In the genomic region with DNA sequence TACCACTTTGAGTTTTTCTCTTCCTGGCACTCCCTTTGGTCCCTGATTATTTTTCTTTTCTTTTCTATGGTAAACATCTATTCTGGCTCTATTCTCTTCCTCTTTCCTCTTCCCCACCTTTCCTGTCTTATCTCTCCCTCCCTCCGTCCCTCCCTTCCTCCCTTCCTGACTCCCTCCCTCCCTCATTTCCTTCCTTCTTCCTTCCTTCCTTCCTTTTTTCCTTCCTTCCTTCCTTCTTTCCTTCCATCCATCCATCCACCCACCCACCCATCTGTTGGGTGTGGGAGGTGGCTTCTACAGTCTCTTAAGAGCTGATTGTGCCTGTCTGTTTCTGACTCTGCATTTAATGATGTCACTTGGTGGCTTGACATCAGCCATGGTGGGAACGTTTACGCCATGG, we compare ENCODE assay signal across 1 cellular context.
A peak's percentile ranks its signal among the peaks of the same experiment; 100 is the strongest.
TF ChIP-seq lines count a peak whose summit lies in the region.

No MANE protein-coding gene starts in this region.

TF ChIP-seq in HEK293, 187 proteins besides CTCF, POLR2A, EP300 and RAD21 (continued from another document):
- TF ChIP-seq, protein P1, sequence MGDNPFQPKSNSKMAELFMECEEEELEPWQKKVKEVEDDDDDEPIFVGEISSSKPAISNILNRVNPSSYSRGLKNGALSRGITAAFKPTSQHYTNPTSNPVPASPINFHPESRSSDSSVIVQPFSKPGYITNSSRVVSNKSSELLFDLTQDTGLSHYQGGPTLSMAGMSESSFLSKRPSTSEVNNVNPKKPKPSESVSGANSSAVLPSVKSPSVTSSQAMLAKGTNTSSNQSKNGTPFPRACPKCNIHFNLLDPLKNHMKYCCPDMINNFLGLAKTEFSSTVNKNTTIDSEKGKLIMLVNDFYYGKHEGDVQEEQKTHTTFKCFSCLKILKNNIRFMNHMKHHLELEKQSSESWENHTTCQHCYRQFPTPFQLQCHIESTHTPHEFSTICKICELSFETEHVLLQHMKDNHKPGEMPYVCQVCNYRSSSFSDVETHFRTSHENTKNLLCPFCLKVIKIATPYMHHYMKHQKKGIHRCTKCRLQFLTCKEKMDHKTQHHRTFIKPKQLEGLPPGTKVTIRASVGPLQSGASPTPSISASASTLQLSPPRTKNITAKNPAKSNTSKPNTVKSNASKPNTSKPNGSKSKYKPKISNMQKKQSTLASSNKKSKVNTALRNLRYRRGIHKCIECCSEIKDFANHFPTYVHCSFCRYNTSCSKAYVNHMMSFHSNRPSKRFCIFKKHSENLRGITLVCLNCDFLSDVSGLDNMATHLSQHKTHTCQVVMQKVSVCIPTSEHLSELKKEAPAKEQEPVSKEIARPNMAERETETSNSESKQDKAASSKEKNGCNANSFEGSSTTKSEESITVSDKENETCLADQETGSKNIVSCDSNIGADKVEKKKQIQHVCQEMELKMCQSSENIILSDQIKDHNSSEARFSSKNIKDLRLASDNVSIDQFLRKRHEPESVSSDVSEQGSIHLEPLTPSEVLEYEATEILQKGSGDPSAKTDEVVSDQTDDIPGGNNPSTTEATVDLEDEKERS (tag by site-specific recombination; IDR thresholded peaks at IDR 0.05): no peak
- TF ChIP-seq, protein P2, sequence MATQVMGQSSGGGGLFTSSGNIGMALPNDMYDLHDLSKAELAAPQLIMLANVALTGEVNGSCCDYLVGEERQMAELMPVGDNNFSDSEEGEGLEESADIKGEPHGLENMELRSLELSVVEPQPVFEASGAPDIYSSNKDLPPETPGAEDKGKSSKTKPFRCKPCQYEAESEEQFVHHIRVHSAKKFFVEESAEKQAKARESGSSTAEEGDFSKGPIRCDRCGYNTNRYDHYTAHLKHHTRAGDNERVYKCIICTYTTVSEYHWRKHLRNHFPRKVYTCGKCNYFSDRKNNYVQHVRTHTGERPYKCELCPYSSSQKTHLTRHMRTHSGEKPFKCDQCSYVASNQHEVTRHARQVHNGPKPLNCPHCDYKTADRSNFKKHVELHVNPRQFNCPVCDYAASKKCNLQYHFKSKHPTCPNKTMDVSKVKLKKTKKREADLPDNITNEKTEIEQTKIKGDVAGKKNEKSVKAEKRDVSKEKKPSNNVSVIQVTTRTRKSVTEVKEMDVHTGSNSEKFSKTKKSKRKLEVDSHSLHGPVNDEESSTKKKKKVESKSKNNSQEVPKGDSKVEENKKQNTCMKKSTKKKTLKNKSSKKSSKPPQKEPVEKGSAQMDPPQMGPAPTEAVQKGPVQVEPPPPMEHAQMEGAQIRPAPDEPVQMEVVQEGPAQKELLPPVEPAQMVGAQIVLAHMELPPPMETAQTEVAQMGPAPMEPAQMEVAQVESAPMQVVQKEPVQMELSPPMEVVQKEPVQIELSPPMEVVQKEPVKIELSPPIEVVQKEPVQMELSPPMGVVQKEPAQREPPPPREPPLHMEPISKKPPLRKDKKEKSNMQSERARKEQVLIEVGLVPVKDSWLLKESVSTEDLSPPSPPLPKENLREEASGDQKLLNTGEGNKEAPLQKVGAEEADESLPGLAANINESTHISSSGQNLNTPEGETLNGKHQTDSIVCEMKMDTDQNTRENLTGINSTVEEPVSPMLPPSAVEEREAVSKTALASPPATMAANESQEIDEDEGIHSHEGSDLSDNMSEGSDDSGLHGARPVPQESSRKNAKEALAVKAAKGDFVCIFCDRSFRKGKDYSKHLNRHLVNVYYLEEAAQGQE (tag by site-specific recombination; IDR thresholded peaks at IDR 0.05): no peak
- TF ChIP-seq HOXD13 (CRISPR knock-in tag; IDR thresholded peaks at IDR 0.05; ENCODE audit: borderline replicate concordance) (no peak), ZNF311 (tag by site-specific recombination; IDR thresholded peaks at IDR 0.05; ENCODE audit: borderline replicate concordance) (no peak), KLF16 (tag by site-specific recombination; IDR thresholded peaks at IDR 0.05) (no peak), BCL11B (tag by site-specific recombination; IDR thresholded peaks at IDR 0.05; ENCODE audit: low read depth) (no peak), ZNF366 (tag by site-specific recombination; conservative IDR thresholded peaks at IDR 0.05) (peak; percentile 86), ZNF621 (tag by site-specific recombination; IDR thresholded peaks at IDR 0.05) (no peak), ZNF521 (tag by site-specific recombination; IDR thresholded peaks at IDR 0.05) (no peak), YY2 (tag by site-specific recombination; IDR thresholded peaks at IDR 0.05) (no peak), PRDM1 (tag by site-specific recombination; IDR thresholded peaks at IDR 0.05) (no peak), ZNF133 (tag by site-specific recombination; IDR thresholded peaks at IDR 0.05) (no peak), ZFHX2 (tag by site-specific recombination; conservative IDR thresholded peaks at IDR 0.05) (peak; percentile 42; the same call in 1 of the 2 replicates), SP2 (tag by site-specific recombination; IDR thresholded peaks at IDR 0.05) (no peak), ZNF629 (tag by site-specific recombination; IDR thresholded peaks at IDR 0.05) (no peak), ZBTB7A (tag by site-specific recombination; IDR thresholded peaks at IDR 0.05; ENCODE audit: low read depth) (no peak)
- TF ChIP-seq, protein P3, sequence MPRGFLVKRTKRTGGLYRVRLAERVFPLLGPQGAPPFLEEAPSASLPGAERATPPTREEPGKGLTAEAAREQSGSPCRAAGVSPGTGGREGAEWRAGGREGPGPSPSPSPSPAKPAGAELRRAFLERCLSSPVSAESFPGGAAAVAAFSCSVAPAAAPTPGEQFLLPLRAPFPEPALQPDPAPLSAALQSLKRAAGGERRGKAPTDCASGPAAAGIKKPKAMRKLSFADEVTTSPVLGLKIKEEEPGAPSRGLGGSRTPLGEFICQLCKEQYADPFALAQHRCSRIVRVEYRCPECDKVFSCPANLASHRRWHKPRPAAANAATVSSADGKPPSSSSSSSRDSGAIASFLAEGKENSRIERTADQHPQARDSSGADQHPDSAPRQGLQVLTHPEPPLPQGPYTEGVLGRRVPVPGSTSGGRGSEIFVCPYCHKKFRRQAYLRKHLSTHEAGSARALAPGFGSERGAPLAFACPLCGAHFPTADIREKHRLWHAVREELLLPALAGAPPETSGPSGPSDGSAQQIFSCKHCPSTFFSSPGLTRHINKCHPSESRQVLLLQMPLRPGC (tag by site-specific recombination; IDR thresholded peaks at IDR 0.05): no peak
- TF ChIP-seq, protein P4, sequence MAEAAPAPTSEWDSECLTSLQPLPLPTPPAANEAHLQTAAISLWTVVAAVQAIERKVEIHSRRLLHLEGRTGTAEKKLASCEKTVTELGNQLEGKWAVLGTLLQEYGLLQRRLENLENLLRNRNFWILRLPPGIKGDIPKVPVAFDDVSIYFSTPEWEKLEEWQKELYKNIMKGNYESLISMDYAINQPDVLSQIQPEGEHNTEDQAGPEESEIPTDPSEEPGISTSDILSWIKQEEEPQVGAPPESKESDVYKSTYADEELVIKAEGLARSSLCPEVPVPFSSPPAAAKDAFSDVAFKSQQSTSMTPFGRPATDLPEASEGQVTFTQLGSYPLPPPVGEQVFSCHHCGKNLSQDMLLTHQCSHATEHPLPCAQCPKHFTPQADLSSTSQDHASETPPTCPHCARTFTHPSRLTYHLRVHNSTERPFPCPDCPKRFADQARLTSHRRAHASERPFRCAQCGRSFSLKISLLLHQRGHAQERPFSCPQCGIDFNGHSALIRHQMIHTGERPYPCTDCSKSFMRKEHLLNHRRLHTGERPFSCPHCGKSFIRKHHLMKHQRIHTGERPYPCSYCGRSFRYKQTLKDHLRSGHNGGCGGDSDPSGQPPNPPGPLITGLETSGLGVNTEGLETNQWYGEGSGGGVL (tag by site-specific recombination; IDR thresholded peaks at IDR 0.05): no peak
- TF ChIP-seq, protein P5, sequence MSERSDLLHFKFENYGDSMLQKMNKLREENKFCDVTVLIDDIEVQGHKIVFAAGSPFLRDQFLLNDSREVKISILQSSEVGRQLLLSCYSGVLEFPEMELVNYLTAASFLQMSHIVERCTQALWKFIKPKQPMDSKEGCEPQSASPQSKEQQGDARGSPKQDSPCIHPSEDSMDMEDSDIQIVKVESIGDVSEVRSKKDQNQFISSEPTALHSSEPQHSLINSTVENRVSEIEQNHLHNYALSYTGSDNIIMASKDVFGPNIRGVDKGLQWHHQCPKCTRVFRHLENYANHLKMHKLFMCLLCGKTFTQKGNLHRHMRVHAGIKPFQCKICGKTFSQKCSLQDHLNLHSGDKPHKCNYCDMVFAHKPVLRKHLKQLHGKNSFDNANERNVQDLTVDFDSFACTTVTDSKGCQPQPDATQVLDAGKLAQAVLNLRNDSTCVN (tag by site-specific recombination; optimal IDR thresholded peaks at IDR 0.05): no peak
